ENCODE assay signal across 12 cellular contexts in genomic region chr1:155962599-155963211, GRCh38. TPM values are rescaled to one million over a fixed set of nuclear protein-coding genes. Genes with fewer than 3 reads are reported as not detected.
DNase-seq lines count a peak whose midpoint lies in the region; ATAC-seq and TF ChIP-seq lines count a peak whose summit lies in the region.
"Had no signal": no experiment of that assay in that cellular context is flagged by ENCODE, and none has a peak within 500 bp of the region (broad histone marks: within the 10 kb centered on the region; RNA-seq: fewer than 3 reads in every experiment).

No MANE protein-coding gene starts in this region.

- H3K4me3 ChIP-seq in AG04450 (ENCODE audit: low read depth, low read length) = no peak overlapping the region
- H3K4me3 ChIP-seq: SK-N-MC had no signal

- TF ChIP-seq CTCF in AG04450 (IDR thresholded peaks at IDR 0.05; ENCODE audit: low read depth, low read length) = no peak
- no peak for TF ChIP-seq CTCF in endothelial cell (IDR thresholded peaks at IDR 0.05; ENCODE audit: unreplicated experiment)
- no peak for TF ChIP-seq CTCF in natural killer cell (IDR thresholded peaks at IDR 0.05)

- H3K4me3 Mint-ChIP-seq in endothelial cell (ENCODE audit: unreplicated experiment) (peak overlapping the region; percentile 62), natural killer cell (no peak overlapping the region)

- H3K27ac ChIP-seq in AG04450 (ENCODE audit: low read depth, low read length) = peak overlapping the region; percentile 4
- H3K27ac ChIP-seq: SK-N-MC had no signal

- H3K9me3 Mint-ChIP-seq in endothelial cell (ENCODE audit: unreplicated experiment) (no peaks in the 10 kb centered on the region), natural killer cell (no peaks in the 10 kb centered on the region)

- intact Hi-C loops in natural killer cell (cut with micrococcal nuclease) = loop anchor here (1.0 kb wide), 1 partner anchor 27 kb away; no protein-coding TSS in a partner anchor

- H3K27me3 Mint-ChIP-seq in endothelial cell (ENCODE audit: unreplicated experiment) (peaks cover 11% of the 10 kb centered on the region), natural killer cell (ENCODE audit: low read depth in 2 of 2) (no peaks in the 10 kb centered on the region)

- POLR2A ChIA-PET in AG04450 (lab: Yijun Ruan, JAX) = interaction anchor here (0.7 to 2.3 kb wide), 4 partner anchors 12 to 20 kb away, joined by 3 to 11 read pairs (median 6); no protein-coding TSS in a partner anchor

- ATAC-seq in natural killer cell (no peak), HG02884 (IDR thresholded peaks at IDR 0.05; ENCODE audit: unreplicated experiment) (no peak), HG02798 (IDR thresholded peaks at IDR 0.05; ENCODE audit: poor library complexity, unreplicated experiment) (no peak), GM19397 (IDR thresholded peaks at IDR 0.05; ENCODE audit: unreplicated experiment) (no peak)

- no peaks in the 10 kb centered on the region for H3K9me3 ChIP-seq in AG04450 (ENCODE audit: control insufficient read depth, insufficient read depth, low read length)

- H3K27ac Mint-ChIP-seq in endothelial cell (ENCODE audit: unreplicated experiment) (no peak overlapping the region), natural killer cell (peak overlapping the region; percentile 14 to 88)

- no peaks in the 10 kb centered on the region for H3K27me3 ChIP-seq in AG04450 (ENCODE audit: control insufficient read depth, insufficient read depth, low read length)

- CTCF ChIA-PET in AG04450 (lab: Charles Lee) = interaction anchor here (0.6 to 1.5 kb wide), 3 partner anchors 16 to 27 kb away, joined by 3 to 7 read pairs (median 4); partner anchors contain the start of gene ARHGEF2

- DNase-seq in AG04450 (ENCODE audit: low read depth, low spot score) (no peak), RPMI7951 (ENCODE audit: low read depth) (peak; percentile 64), endothelial cell (ENCODE audit: low spot score) (no peak), natural killer cell (no peak), cortex of kidney (lab: John Stamatoyannopoulos, UW) (no peak)
- DNase-seq: NCI-H1048 had no signal

- H3K4me1 Mint-ChIP-seq in endothelial cell (ENCODE audit: unreplicated experiment) (peaks cover 36% of the 10 kb centered on the region), natural killer cell (peaks cover 24 to 44% of the 10 kb centered on the region in 2 donors)

- H3K36me3 Mint-ChIP-seq in endothelial cell (ENCODE audit: low read depth, unreplicated experiment) = peaks cover 58% of the 10 kb centered on the region
- H3K36me3 Mint-ChIP-seq in natural killer cell = no peaks in the 10 kb centered on the region

RNA-seq across cellular contexts. Expression of gene ARHGEF2, which starts 15.6 kb away (rescaled TPM):
- polyA plus RNA-seq in AG04450 (2011; rRNA removed) = 121 and 128 TPM in 2 replicates
- 142 and 172 TPM in 2 replicates for polyA minus RNA-seq in AG04450 (2011; rRNA and poly(A)+ RNA removed)
- total RNA-seq in RPMI7951 (2014; rRNA removed; shearing (Covaris generic)) = 54.3 and 65.5 TPM in 2 replicates
- total RNA-seq in endothelial cell (ENCODE audit: unreplicated experiment) (244 TPM), natural killer cell (100 to 1,000 TPM; 143 to 200 (median 147) TPM)

RNA-seq across cellular contexts. Expression of gene RXFP4, which starts 21.3 kb away (rescaled TPM):
- not detected in 2 replicates for polyA plus RNA-seq in AG04450 (2011; rRNA removed)
- polyA minus RNA-seq in AG04450 (2011; rRNA and poly(A)+ RNA removed) = not detected in 2 replicates
- total RNA-seq in RPMI7951 (2014; rRNA removed; shearing (Covaris generic)) = not detected in 2 replicates
- total RNA-seq in endothelial cell (ENCODE audit: unreplicated experiment) (not detected), natural killer cell (not detected)
- total RNA-seq: frontal cortex, omental fat pad had no signal

RNA-seq across cellular contexts. Expression of gene KHDC4, which starts 28.5 kb away (rescaled TPM):
- 34.9 and 39.0 TPM in 2 replicates for polyA plus RNA-seq in AG04450 (2011; rRNA removed)
- polyA minus RNA-seq in AG04450 (2011; rRNA and poly(A)+ RNA removed) = 47.4 and 53.0 TPM in 2 replicates
- total RNA-seq in RPMI7951 (2014; rRNA removed; shearing (Covaris generic)) = 27.0 and 28.6 TPM in 2 replicates
- total RNA-seq in endothelial cell (ENCODE audit: unreplicated experiment) (42.6 TPM), natural killer cell (100 to 1,000 TPM in 1 of 3 donors, 10 to 100 TPM in 2; 61.9 to 101 (median 85.9) TPM)

RNA-seq across cellular contexts. Expression of gene RIT1, which starts 51.6 kb away (rescaled TPM):
- polyA plus RNA-seq in AG04450 (2011; rRNA removed) = 56.4 and 65.2 TPM in 2 replicates
- 61.1 and 69.2 TPM in 2 replicates for polyA minus RNA-seq in AG04450 (2011; rRNA and poly(A)+ RNA removed)
- total RNA-seq in RPMI7951 (2014; rRNA removed; shearing (Covaris generic)) = 24.9 and 34.8 TPM in 2 replicates
- total RNA-seq in endothelial cell (ENCODE audit: unreplicated experiment) = 69.2 TPM
- 10 to 100 TPM; 79.1 to 86.1 (median 79.2) TPM for total RNA-seq in natural killer cell

RNA-seq across cellular contexts. Expression of gene SSR2, which starts 58.0 kb away (rescaled TPM):
- 867 and 961 TPM in 2 replicates for polyA plus RNA-seq in AG04450 (2011; rRNA removed)
- 384 and 431 TPM in 2 replicates for polyA minus RNA-seq in AG04450 (2011; rRNA and poly(A)+ RNA removed)
- total RNA-seq in RPMI7951 (2014; rRNA removed; shearing (Covaris generic)) = 657 and 685 TPM in 2 replicates
- total RNA-seq in endothelial cell (ENCODE audit: unreplicated experiment) (340 TPM), natural killer cell (100 to 1,000 TPM; 209 to 215 (median 211) TPM)
